ENCODE assay signal across 21 cellular contexts in the genomic region with DNA sequence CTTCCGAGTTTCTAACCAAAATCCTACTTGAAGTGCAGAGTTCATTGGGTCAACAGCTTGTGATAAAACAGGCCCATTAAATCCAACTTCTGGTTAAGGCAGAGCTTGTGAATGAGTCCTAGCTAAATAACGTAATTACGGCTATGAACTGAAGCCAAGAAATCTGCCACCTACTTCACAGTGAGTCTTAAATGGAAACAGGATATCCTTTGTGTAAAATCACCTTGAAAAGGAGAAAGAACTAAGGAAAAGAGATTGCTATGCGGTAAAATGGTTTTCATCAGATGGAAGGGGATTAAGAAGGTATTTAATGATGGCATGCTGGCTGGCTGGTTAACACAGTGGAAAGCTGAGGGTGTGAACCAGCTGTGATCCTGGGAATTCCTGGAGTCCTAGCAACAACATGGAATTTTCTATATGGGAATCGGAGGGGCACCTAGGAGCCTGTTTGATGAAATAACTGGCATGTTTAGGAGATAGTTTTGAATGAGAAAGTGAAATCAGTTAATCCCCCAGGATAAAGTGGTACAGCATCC.
A peak's percentile ranks its signal among the peaks of the same experiment; 100 is the strongest.
DNase-seq lines count a peak whose midpoint lies in the region; ATAC-seq and TF ChIP-seq lines count a peak whose summit lies in the region.
"Had no signal": no experiment of that assay in that cellular context is flagged by ENCODE, and none has a peak within 500 bp of the region (broad histone marks: within the 10 kb centered on the region; RNA-seq: fewer than 3 reads in every experiment).

No MANE protein-coding gene starts in this region.

- H3K27me3 ChIP-seq in neural cell (ENCODE audit: insufficient read depth, low read depth, low read length) = no peaks in the 10 kb centered on the region

- in situ Hi-C loops in ACHN (cut with HindIII; ENCODE audit: low pct_ligation_motif_present, low pct_unique_long_range_greater_than_20kb, low sequenced_read_pairs) = no loop called here

- no peaks in the 10 kb centered on the region for H3K79me2 ChIP-seq in neural cell (replicated peaks; ENCODE audit: insufficient read depth, low read length)
- H3K79me2 ChIP-seq: parathyroid adenoma had no signal

- H3F3A ChIP-seq in neural cell (ENCODE audit: insufficient read depth, low read length, poor library complexity, severe bottlenecking) = no peaks in the 10 kb centered on the region

- DNase-seq in ELF-1 (ENCODE audit: low read depth, low spot score) (peak; percentile 20), NCI-H1105 (lab: John Stamatoyannopoulos, UW) (peak; percentile 33), caudate nucleus (lab: John Stamatoyannopoulos, UW) (no peak), ACHN (no peak)
- DNase-seq: activated CD4-positive, alpha-beta memory T cell treated with anti-CD3 and anti-CD28 coated beads for 36 hours; activated CD8-positive, alpha-beta memory T cell treated with anti-CD3 and anti-CD28 coated beads, Interleukin-2, amount 50 U/mL, for 48 hours; activated naive CD8-positive, alpha-beta T cell treated with anti-CD3 and anti-CD28 coated beads for 36 hours; effector CD4-positive, alpha-beta T cell; GDM1; naive thymus-derived CD8-positive, alpha-beta T cell; NCI-H1436; PC-9; SHP77; T-cell; trophoblast cell had no signal

- no peaks in the 10 kb centered on the region for H3K36me3 ChIP-seq in neural cell (ENCODE audit: insufficient read depth, low read length)

- no peaks in the 10 kb centered on the region for H3K9me3 ChIP-seq in neural cell (ENCODE audit: low read length)

- H3K27ac ChIP-seq in caudate nucleus (ENCODE audit: low read depth, low read length) = peak overlapping the region; percentile 30
- H3K27ac ChIP-seq in neural cell (ENCODE audit: low read length) = no peak overlapping the region
- H3K27ac ChIP-seq: parathyroid adenoma, PC-9 had no signal

- H3K4me3 ChIP-seq in neural cell (ENCODE audit: low read length) = no peak overlapping the region
- H3K4me3 ChIP-seq: PC-9 had no signal

- no peaks in the 10 kb centered on the region for H4K20me1 ChIP-seq in neural cell (ENCODE audit: insufficient read depth)

- no peak overlapping the region for H2AFZ ChIP-seq in neural cell (ENCODE audit: low read depth, low read length)
- H2AFZ ChIP-seq: parathyroid adenoma had no signal

- TF ChIP-seq EP300 in neural cell (conservative IDR thresholded peaks at IDR 0.05; ENCODE audit: poor library complexity, severe bottlenecking) = no peak

- no peaks in the 10 kb centered on the region for H3K9me2 ChIP-seq in neural cell (ENCODE audit: insufficient read depth, low read length)

- TF ChIP-seq CTCF in neural cell (IDR thresholded peaks at IDR 0.05; ENCODE audit: poor library complexity, severe bottlenecking) = no peak

- H3K4me2 ChIP-seq in neural cell (ENCODE audit: low read length) = no peak overlapping the region
- H3K4me2 ChIP-seq: PC-9 had no signal

- ATAC-seq in GM19467 (IDR thresholded peaks at IDR 0.05; ENCODE audit: unreplicated experiment) (no peak), GM18858 (IDR thresholded peaks at IDR 0.05; ENCODE audit: unreplicated experiment) (no peak), HG03521 (IDR thresholded peaks at IDR 0.05; ENCODE audit: unreplicated experiment) (no peak)
- ATAC-seq: left lobe of liver; naive thymus-derived CD8-positive, alpha-beta T cell; T-cell had no signal

- no peak overlapping the region for H3K9ac ChIP-seq in neural cell (ENCODE audit: low read length)
- H3K9ac ChIP-seq: parathyroid adenoma had no signal

- TF ChIP-seq RAD21 in neural cell (conservative IDR thresholded peaks at IDR 0.05) = no peak

TF ChIP-seq in neural cell, 6 proteins besides CTCF, POLR2A, EP300 and RAD21:
- TF ChIP-seq TAF1 (IDR thresholded peaks at IDR 0.05; ENCODE audit: low read depth) = no peak
- no peak for TF ChIP-seq EZH2 (IDR thresholded peaks at IDR 0.05; ENCODE audit: borderline replicate concordance, insufficient read depth, low read length, poor library complexity, severe bottlenecking)
- TF ChIP-seq, protein P1, sequence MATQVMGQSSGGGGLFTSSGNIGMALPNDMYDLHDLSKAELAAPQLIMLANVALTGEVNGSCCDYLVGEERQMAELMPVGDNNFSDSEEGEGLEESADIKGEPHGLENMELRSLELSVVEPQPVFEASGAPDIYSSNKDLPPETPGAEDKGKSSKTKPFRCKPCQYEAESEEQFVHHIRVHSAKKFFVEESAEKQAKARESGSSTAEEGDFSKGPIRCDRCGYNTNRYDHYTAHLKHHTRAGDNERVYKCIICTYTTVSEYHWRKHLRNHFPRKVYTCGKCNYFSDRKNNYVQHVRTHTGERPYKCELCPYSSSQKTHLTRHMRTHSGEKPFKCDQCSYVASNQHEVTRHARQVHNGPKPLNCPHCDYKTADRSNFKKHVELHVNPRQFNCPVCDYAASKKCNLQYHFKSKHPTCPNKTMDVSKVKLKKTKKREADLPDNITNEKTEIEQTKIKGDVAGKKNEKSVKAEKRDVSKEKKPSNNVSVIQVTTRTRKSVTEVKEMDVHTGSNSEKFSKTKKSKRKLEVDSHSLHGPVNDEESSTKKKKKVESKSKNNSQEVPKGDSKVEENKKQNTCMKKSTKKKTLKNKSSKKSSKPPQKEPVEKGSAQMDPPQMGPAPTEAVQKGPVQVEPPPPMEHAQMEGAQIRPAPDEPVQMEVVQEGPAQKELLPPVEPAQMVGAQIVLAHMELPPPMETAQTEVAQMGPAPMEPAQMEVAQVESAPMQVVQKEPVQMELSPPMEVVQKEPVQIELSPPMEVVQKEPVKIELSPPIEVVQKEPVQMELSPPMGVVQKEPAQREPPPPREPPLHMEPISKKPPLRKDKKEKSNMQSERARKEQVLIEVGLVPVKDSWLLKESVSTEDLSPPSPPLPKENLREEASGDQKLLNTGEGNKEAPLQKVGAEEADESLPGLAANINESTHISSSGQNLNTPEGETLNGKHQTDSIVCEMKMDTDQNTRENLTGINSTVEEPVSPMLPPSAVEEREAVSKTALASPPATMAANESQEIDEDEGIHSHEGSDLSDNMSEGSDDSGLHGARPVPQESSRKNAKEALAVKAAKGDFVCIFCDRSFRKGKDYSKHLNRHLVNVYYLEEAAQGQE (IDR thresholded peaks at IDR 0.05; ENCODE audit: borderline replicate concordance) = peak; percentile 94
- TF ChIP-seq SMC3 (conservative IDR thresholded peaks at IDR 0.05; ENCODE audit: poor library complexity) = no peak
- no peak for TF ChIP-seq POLR2AphosphoS5 (IDR thresholded peaks at IDR 0.05)

Comparison
In these comparisons a context has a peak if more than half of its experiments do, and no peak if none do; other contexts are left out.
1. DNase-seq: peak in ELF-1 (single experiment) and NCI-H1105 (single experiment); none in caudate nucleus (0 of 61) and ACHN (single experiment).